Comparison of ENCODE assay signal across 1 cellular context in the genomic region with DNA sequence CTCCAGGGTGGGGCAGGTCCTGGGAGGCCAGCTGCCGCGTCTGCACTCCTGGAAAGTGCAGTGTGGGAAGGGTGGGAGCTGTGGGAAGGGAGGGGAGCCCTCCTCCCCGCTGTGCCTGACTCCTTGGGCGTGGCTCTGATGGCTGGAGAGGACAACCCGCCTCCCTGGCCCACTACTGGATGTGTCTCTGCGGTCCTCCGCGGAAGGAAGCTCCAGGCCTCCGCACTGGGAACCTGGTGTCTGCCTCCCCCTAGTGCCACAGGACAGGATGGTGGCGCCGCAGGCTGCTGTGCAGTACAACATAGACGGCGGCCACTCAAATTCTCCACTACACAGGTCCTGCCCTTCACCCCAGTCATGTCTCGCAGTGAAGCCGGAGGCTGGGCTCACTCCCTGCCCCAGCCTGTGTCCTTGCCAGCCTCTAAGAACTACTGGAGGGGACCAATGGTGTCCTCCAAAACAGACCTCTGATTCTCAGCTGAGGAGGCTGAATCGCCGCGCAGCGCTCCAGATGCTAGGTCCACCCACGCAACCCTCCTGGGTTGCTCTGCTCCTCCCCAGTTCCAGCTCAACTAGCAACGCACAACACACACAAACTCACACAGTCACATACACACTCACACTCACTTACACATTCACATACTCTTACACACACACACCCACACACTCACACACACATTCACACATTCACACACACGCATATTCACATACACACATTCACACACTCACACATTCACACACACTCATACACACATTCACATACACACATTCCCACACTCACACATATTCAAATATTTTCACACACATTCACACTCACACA.
TF ChIP-seq lines count a peak whose summit lies in the region.

No MANE protein-coding gene starts in this region.

TF ChIP-seq in GM23338, 12 proteins besides CTCF, POLR2A, EP300 and RAD21:
- TF ChIP-seq, protein P1, sequence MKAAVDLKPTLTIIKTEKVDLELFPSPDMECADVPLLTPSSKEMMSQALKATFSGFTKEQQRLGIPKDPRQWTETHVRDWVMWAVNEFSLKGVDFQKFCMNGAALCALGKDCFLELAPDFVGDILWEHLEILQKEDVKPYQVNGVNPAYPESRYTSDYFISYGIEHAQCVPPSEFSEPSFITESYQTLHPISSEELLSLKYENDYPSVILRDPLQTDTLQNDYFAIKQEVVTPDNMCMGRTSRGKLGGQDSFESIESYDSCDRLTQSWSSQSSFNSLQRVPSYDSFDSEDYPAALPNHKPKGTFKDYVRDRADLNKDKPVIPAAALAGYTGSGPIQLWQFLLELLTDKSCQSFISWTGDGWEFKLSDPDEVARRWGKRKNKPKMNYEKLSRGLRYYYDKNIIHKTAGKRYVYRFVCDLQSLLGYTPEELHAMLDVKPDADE (IDR thresholded peaks at IDR 0.05) = no peak
- TF ChIP-seq NANOG (IDR thresholded peaks at IDR 0.05; ENCODE audit: borderline replicate concordance) (no peak), CREB1 (CRISPR knock-in tag; IDR thresholded peaks at IDR 0.05; ENCODE audit: low read depth) (no peak), POLR2AphosphoS5 (IDR thresholded peaks at IDR 0.05; ENCODE audit: low read depth) (no peak), EZH2phosphoT487 (IDR thresholded peaks at IDR 0.05; ENCODE audit: unreplicated experiment) (no peak), STAT1 (IDR thresholded peaks at IDR 0.05; ENCODE audit: unreplicated experiment) (no peak), JUNB (IDR thresholded peaks at IDR 0.05; ENCODE audit: unreplicated experiment) (no peak), ZNF114 (CRISPR knock-in tag; IDR thresholded peaks at IDR 0.05) (no peak), ZNF331 (CRISPR knock-in tag; IDR thresholded peaks at IDR 0.05; ENCODE audit: low read depth) (no peak), EZH2 (IDR thresholded peaks at IDR 0.05; ENCODE audit: low read depth, unreplicated experiment) (no peak)
- TF ChIP-seq, protein P2, sequence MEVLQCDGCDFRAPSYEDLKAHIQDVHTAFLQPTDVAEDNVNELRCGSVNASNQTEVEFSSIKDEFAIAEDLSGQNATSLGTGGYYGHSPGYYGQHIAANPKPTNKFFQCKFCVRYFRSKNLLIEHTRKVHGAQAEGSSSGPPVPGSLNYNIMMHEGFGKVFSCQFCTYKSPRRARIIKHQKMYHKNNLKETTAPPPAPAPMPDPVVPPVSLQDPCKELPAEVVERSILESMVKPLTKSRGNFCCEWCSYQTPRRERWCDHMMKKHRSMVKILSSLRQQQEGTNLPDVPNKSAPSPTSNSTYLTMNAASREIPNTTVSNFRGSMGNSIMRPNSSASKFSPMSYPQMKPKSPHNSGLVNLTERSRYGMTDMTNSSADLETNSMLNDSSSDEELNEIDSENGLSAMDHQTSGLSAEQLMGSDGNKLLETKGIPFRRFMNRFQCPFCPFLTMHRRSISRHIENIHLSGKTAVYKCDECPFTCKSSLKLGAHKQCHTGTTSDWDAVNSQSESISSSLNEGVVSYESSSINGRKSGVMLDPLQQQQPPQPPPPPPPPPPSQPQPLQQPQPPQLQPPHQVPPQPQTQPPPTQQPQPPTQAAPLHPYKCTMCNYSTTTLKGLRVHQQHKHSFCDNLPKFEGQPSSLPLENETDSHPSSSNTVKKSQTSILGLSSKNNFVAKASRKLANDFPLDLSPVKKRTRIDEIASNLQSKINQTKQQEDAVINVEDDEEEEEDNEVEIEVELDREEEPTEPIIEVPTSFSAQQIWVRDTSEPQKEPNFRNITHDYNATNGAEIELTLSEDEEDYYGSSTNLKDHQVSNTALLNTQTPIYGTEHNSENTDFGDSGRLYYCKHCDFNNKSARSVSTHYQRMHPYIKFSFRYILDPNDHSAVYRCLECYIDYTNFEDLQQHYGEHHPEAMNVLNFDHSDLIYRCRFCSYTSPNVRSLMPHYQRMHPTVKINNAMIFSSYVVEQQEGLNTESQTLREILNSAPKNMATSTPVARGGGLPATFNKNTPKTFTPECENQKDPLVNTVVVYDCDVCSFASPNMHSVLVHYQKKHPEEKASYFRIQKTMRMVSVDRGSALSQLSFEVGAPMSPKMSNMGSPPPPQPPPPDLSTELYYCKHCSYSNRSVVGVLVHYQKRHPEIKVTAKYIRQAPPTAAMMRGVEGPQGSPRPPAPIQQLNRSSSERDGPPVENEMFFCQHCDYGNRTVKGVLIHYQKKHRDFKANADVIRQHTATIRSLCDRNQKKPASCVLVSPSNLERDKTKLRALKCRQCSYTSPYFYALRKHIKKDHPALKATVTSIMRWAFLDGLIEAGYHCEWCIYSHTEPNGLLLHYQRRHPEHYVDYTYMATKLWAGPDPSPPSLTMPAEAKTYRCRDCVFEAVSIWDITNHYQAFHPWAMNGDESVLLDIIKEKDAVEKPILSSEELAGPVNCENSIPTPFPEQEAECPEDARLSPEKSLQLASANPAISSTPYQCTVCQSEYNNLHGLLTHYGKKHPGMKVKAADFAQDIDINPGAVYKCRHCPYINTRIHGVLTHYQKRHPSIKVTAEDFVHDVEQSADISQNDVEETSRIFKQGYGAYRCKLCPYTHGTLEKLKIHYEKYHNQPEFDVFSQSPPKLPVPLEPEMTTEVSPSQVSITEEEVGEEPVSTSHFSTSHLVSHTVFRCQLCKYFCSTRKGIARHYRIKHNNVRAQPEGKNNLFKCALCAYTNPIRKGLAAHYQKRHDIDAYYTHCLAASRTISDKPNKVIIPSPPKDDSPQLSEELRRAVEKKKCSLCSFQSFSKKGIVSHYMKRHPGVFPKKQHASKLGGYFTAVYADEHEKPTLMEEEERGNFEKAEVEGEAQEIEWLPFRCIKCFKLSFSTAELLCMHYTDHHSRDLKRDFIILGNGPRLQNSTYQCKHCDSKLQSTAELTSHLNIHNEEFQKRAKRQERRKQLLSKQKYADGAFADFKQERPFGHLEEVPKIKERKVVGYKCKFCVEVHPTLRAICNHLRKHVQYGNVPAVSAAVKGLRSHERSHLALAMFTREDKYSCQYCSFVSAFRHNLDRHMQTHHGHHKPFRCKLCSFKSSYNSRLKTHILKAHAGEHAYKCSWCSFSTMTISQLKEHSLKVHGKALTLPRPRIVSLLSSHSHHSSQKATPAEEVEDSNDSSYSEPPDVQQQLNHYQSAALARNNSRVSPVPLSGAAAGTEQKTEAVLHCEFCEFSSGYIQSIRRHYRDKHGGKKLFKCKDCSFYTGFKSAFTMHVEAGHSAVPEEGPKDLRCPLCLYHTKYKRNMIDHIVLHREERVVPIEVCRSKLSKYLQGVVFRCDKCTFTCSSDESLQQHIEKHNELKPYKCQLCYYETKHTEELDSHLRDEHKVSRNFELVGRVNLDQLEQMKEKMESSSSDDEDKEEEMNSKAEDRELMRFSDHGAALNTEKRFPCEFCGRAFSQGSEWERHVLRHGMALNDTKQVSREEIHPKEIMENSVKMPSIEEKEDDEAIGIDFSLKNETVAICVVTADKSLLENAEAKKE (CRISPR knock-in tag; IDR thresholded peaks at IDR 0.05) = no peak
- TF ChIP-seq, protein P3, sequence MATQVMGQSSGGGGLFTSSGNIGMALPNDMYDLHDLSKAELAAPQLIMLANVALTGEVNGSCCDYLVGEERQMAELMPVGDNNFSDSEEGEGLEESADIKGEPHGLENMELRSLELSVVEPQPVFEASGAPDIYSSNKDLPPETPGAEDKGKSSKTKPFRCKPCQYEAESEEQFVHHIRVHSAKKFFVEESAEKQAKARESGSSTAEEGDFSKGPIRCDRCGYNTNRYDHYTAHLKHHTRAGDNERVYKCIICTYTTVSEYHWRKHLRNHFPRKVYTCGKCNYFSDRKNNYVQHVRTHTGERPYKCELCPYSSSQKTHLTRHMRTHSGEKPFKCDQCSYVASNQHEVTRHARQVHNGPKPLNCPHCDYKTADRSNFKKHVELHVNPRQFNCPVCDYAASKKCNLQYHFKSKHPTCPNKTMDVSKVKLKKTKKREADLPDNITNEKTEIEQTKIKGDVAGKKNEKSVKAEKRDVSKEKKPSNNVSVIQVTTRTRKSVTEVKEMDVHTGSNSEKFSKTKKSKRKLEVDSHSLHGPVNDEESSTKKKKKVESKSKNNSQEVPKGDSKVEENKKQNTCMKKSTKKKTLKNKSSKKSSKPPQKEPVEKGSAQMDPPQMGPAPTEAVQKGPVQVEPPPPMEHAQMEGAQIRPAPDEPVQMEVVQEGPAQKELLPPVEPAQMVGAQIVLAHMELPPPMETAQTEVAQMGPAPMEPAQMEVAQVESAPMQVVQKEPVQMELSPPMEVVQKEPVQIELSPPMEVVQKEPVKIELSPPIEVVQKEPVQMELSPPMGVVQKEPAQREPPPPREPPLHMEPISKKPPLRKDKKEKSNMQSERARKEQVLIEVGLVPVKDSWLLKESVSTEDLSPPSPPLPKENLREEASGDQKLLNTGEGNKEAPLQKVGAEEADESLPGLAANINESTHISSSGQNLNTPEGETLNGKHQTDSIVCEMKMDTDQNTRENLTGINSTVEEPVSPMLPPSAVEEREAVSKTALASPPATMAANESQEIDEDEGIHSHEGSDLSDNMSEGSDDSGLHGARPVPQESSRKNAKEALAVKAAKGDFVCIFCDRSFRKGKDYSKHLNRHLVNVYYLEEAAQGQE (IDR thresholded peaks at IDR 0.05; ENCODE audit: unreplicated experiment) = no peak
TF ChIP-seq in GM23338: peak in this region for 0.
